ENCODE assay signal across 1 cellular context in the genomic region with DNA sequence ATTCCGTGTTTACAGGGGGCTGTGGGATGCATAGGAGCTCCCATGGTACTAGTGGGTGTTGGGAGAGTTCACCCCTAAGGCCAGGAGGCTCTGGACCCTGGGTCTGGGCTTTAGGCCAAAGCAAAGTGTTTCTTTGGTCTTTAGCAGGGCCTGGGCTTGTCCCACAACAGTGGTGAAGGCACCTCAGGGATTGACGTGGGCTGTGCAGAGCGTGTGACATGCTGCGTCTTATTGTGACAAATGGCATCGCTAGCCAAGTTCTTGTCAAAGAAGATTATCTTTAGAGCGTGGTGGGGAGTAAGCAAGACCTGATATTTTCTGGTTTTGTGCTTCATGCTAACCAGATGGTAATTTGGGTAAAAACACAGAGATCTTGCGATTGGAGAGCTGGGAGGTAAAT.
TF ChIP-seq lines count a peak whose summit lies in the region.

No MANE protein-coding gene starts in this region.

TF ChIP-seq in SK-N-SH, 30 proteins besides CTCF, POLR2A, EP300 and RAD21 (continued from another document):
- TF ChIP-seq, protein P1, sequence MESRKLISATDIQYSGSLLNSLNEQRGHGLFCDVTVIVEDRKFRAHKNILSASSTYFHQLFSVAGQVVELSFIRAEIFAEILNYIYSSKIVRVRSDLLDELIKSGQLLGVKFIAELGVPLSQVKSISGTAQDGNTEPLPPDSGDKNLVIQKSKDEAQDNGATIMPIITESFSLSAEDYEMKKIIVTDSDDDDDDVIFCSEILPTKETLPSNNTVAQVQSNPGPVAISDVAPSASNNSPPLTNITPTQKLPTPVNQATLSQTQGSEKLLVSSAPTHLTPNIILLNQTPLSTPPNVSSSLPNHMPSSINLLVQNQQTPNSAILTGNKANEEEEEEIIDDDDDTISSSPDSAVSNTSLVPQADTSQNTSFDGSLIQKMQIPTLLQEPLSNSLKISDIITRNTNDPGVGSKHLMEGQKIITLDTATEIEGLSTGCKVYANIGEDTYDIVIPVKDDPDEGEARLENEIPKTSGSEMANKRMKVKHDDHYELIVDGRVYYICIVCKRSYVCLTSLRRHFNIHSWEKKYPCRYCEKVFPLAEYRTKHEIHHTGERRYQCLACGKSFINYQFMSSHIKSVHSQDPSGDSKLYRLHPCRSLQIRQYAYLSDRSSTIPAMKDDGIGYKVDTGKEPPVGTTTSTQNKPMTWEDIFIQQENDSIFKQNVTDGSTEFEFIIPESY (IDR thresholded peaks at IDR 0.05; ENCODE audit: borderline replicate concordance, low read depth) = no peak
- TF ChIP-seq FOXM1 (IDR thresholded peaks at IDR 0.05; ENCODE audit: low read depth) (no peak), REST (IDR thresholded peaks at IDR 0.05; ENCODE audit: low read depth, low read length) (no peak)
- TF ChIP-seq, protein P2, sequence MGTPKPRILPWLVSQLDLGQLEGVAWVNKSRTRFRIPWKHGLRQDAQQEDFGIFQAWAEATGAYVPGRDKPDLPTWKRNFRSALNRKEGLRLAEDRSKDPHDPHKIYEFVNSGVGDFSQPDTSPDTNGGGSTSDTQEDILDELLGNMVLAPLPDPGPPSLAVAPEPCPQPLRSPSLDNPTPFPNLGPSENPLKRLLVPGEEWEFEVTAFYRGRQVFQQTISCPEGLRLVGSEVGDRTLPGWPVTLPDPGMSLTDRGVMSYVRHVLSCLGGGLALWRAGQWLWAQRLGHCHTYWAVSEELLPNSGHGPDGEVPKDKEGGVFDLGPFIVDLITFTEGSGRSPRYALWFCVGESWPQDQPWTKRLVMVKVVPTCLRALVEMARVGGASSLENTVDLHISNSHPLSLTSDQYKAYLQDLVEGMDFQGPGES (IDR thresholded peaks at IDR 0.05; ENCODE audit: low read depth, low read length) = no peak
